8 cellular contexts compared by ENCODE assay signal in genomic region chr11:65027213-65028067, GRCh38. TPM values are rescaled to one million over a fixed set of nuclear protein-coding genes. Genes with fewer than 3 reads are reported as not detected.
A peak's percentile ranks its signal among the peaks of the same experiment; 100 is the strongest.
DNase-seq lines count a peak whose midpoint lies in the region; TF ChIP-seq lines count a peak whose summit lies in the region.

Gene SNX15 (plus strand): TSS chr11:65027439. CDS start chr11:65027538, 99 bp downstream.

- peak within 1 kb of the TSS; percentile 76 for H3K4me3 Mint-ChIP-seq in activated T-helper 2 cell treated with anti-CD3 and anti-CD28 coated beads, Interferon-gamma antibody, Interleukin-2, Interleukin-4, amounts not matched to agents 10 μg/mL and 5 μg/mL and 100 μg/mL, durations not matched to agents 14 hours and 24 hours and 36 hours (ENCODE audit: low read depth)
- peak within 1 kb of the TSS; percentile 82 for H3K4me3 Mint-ChIP-seq in nephron
- H3K4me3 Mint-ChIP-seq in stimulated activated naive CD8-positive, alpha-beta T cell treated with anti-CD3 and anti-CD28 coated beads, Interleukin-15, Interleukin-2, amounts not matched to agents 100 ng/mL and 50 ng/mL, for 24 hours = peak within 1 kb of the TSS; percentile 45

- CTCF ChIA-PET in RWPE1 (lab: Yijun Ruan, JAX) = interaction anchor here (0.6 to 2.2 kb wide), 5 partner anchors 13 to 147 kb away, joined by 3 to 14 read pairs (median 4); partner anchors contain the start of gene ARL2

- H3K27ac Mint-ChIP-seq in activated T-helper 2 cell treated with anti-CD3 and anti-CD28 coated beads, Interferon-gamma antibody, Interleukin-2, Interleukin-4, amounts not matched to agents 10 μg/mL and 5 μg/mL and 100 μg/mL, durations not matched to agents 14 hours and 24 hours and 36 hours = peak within 1 kb of the TSS; percentile 87
- H3K27ac Mint-ChIP-seq in nephron = peak within 1 kb of the TSS; percentile 71 to 92 (median 73)
- H3K27ac Mint-ChIP-seq in stimulated activated naive CD8-positive, alpha-beta T cell treated with anti-CD3 and anti-CD28 coated beads, Interleukin-15, Interleukin-2, amounts not matched to agents 100 ng/mL and 50 ng/mL, for 24 hours = peak within 1 kb of the TSS; percentile 74

- H3K36me3 Mint-ChIP-seq in activated T-helper 2 cell treated with anti-CD3 and anti-CD28 coated beads, Interferon-gamma antibody, Interleukin-2, Interleukin-4, amounts not matched to agents 10 μg/mL and 5 μg/mL and 100 μg/mL, durations not matched to agents 14 hours and 24 hours and 36 hours (ENCODE audit: low read depth) = peaks cover 6% of the 10 kb centered on the region
- no peaks in the 10 kb centered on the region for H3K36me3 Mint-ChIP-seq in nephron (ENCODE audit: low read depth)
- no peaks in the 10 kb centered on the region for H3K36me3 Mint-ChIP-seq in stimulated activated naive CD8-positive, alpha-beta T cell treated with anti-CD3 and anti-CD28 coated beads, Interleukin-15, Interleukin-2, amounts not matched to agents 100 ng/mL and 50 ng/mL, for 24 hours (ENCODE audit: low read depth)

- no peaks in the 10 kb centered on the region for H3K9me3 Mint-ChIP-seq in activated T-helper 2 cell treated with anti-CD3 and anti-CD28 coated beads, Interferon-gamma antibody, Interleukin-2, Interleukin-4, amounts not matched to agents 10 μg/mL and 5 μg/mL and 100 μg/mL, durations not matched to agents 14 hours and 24 hours and 36 hours
- no peaks in the 10 kb centered on the region for H3K9me3 Mint-ChIP-seq in nephron
- no peaks in the 10 kb centered on the region for H3K9me3 Mint-ChIP-seq in stimulated activated naive CD8-positive, alpha-beta T cell treated with anti-CD3 and anti-CD28 coated beads, Interleukin-15, Interleukin-2, amounts not matched to agents 100 ng/mL and 50 ng/mL, for 24 hours

- H3K27me3 Mint-ChIP-seq in activated T-helper 2 cell treated with anti-CD3 and anti-CD28 coated beads, Interferon-gamma antibody, Interleukin-2, Interleukin-4, amounts not matched to agents 10 μg/mL and 5 μg/mL and 100 μg/mL, durations not matched to agents 14 hours and 24 hours and 36 hours (ENCODE audit: low read depth) = peaks cover 2% of the 10 kb centered on the region
- no peaks in the 10 kb centered on the region for H3K27me3 Mint-ChIP-seq in nephron (ENCODE audit: low read depth)
- no peaks in the 10 kb centered on the region for H3K27me3 Mint-ChIP-seq in stimulated activated naive CD8-positive, alpha-beta T cell treated with anti-CD3 and anti-CD28 coated beads, Interleukin-15, Interleukin-2, amounts not matched to agents 100 ng/mL and 50 ng/mL, for 24 hours

- intact Hi-C loops in activated T-helper 2 cell treated with anti-CD3 and anti-CD28 coated beads, Interferon-gamma antibody, Interleukin-2, Interleukin-4, amounts not matched to agents 10 μg/mL and 5 μg/mL and 100 μg/mL, durations not matched to agents 14 hours and 24 hours and 36 hours (cut with micrococcal nuclease) = loop anchor here (1.0 to 5.0 kb wide), 8 partner anchors 13 to 545 kb away; partner anchors contain the start of genes ARL2, ATG2A, CDCA5 and FAM89B

- peak; percentile 43 for TF ChIP-seq CTCF in LNCaP clone FGC (IDR thresholded peaks at IDR 0.05; ENCODE audit: control insufficient read depth, extremely low read depth, insufficient read depth)
- peak; percentile 50 for TF ChIP-seq CTCF in RWPE1 (conservative IDR thresholded peaks at IDR 0.05; ENCODE audit: low read depth)
- TF ChIP-seq CTCF in fibroblast of pulmonary artery (IDR thresholded peaks at IDR 0.05; ENCODE audit: low read length, missing control alignments) = peak; percentile 64
- peak; percentile 82 to 92 (median 86) for TF ChIP-seq CTCF in nephron (IDR thresholded peaks at IDR 0.05; ENCODE audit: unreplicated experiment in 3 of 3)

- H3K27ac ChIP-seq in RWPE1 = peak within 1 kb of the TSS; percentile 95

- POLR2A ChIA-PET in RWPE1 (lab: Yijun Ruan, JAX; ENCODE audit: low non-redundant PET) = no interaction called here

- DNase-seq in ELR (ENCODE audit: low read depth) (peak; percentile 98), H4 (ENCODE audit: low spot score) (peak; percentile 92), LNCaP clone FGC (ENCODE audit: low read depth) (peak; percentile 94), RWPE1 (ENCODE audit: low spot score) (peak; percentile 95), fibroblast of pulmonary artery (ENCODE audit: low read depth) (peak; percentile 98)
- DNase-seq in activated T-helper 2 cell treated with anti-CD3 and anti-CD28 coated beads, Interferon-gamma antibody, Interleukin-2, Interleukin-4, amounts not matched to agents 10 μg/mL and 5 μg/mL and 100 μg/mL, durations not matched to agents 14 hours and 24 hours and 36 hours (ENCODE audit: low spot score) = peak; percentile 88

- H3K4me1 Mint-ChIP-seq in activated T-helper 2 cell treated with anti-CD3 and anti-CD28 coated beads, Interferon-gamma antibody, Interleukin-2, Interleukin-4, amounts not matched to agents 10 μg/mL and 5 μg/mL and 100 μg/mL, durations not matched to agents 14 hours and 24 hours and 36 hours (ENCODE audit: low read depth) = peaks cover 15% of the 10 kb centered on the region
- peaks cover 9% of the 10 kb centered on the region for H3K4me1 Mint-ChIP-seq in nephron
- H3K4me1 Mint-ChIP-seq in stimulated activated naive CD8-positive, alpha-beta T cell treated with anti-CD3 and anti-CD28 coated beads, Interleukin-15, Interleukin-2, amounts not matched to agents 100 ng/mL and 50 ng/mL, for 24 hours (ENCODE audit: low read depth) = peaks cover 18% of the 10 kb centered on the region

- H3K4me3 ChIP-seq in LNCaP clone FGC (ENCODE audit: low read depth, low read length) (peak within 1 kb of the TSS; percentile 47), fibroblast of pulmonary artery (replicated peaks; ENCODE audit: low read depth, low read length) (peak within 1 kb of the TSS; percentile 64)

RNA-seq across cellular contexts. Expression of gene SNX15, which starts in this region (rescaled TPM):
- total RNA-seq in H4 (2014; rRNA removed; shearing (Covaris generic)) = 6.3 and 8.5 TPM in 2 replicates
- 19.6 and 22.4 TPM in 2 replicates for total RNA-seq in activated T-helper 2 cell treated with anti-CD3 and anti-CD28 coated beads, Interferon-gamma antibody, Interleukin-2, Interleukin-4, amounts not matched to agents 10 μg/mL and 5 μg/mL and 100 μg/mL, durations not matched to agents 14 hours and 24 hours and 36 hours

Comparison
In these comparisons a context has a peak if more than half of its experiments do, and no peak if none do; other contexts are left out.
1. Peak in every context shown above with its lines: DNase-seq, H3K4me3 ChIP-seq and H3K27ac ChIP-seq.